27 cellular contexts compared by ENCODE assay signal in genomic region chr16:75787421-75787820, GRCh38.
DNase-seq lines count a peak whose midpoint lies in the region; ATAC-seq and TF ChIP-seq lines count a peak whose summit lies in the region.
"Had no signal": no experiment of that assay in that cellular context is flagged by ENCODE, and none has a peak within 500 bp of the region (broad histone marks: within the 10 kb centered on the region; RNA-seq: fewer than 3 reads in every experiment).

No MANE protein-coding gene starts in this region.

- H3K4me3 ChIP-seq in thyroid gland (replicated peaks in 1 of 3), result no peak overlapping the region
- H3K4me3 ChIP-seq: dorsolateral prefrontal cortex, smooth muscle cell, testis had no signal

- H3K9me3 ChIP-seq in thyroid gland, result no peaks in the 10 kb centered on the region
- H3K9me3 ChIP-seq: SK-N-SH, testis had no signal

- no peak for TF ChIP-seq POLR2A in thyroid gland (IDR thresholded peaks at IDR 0.05)

- ATAC-seq in GM21447 (IDR thresholded peaks at IDR 0.05; ENCODE audit: unreplicated experiment) (peak; percentile 71), HG03159 (IDR thresholded peaks at IDR 0.05; ENCODE audit: unreplicated experiment) (peak; percentile 65), HG03280 (IDR thresholded peaks at IDR 0.05; ENCODE audit: unreplicated experiment) (no peak)
- ATAC-seq: activated CD8-positive, alpha-beta memory T cell treated with anti-CD3 and anti-CD28 coated beads, Interleukin-2, amount 10 ng/mL, durations not matched to agents 7 days and 5 days had no signal

- no peaks in the 10 kb centered on the region for H3K36me3 ChIP-seq in thyroid gland

- peak; percentile 34 for DNase-seq in DMS 273 (lab: John Stamatoyannopoulos, UW; ENCODE audit: unreplicated experiment)
- DNase-seq in DMS 273 treated with DMSO at 0.1 percent for 48 hours (lab: John Stamatoyannopoulos, UW), result no peak
- no peak for DNase-seq in thyroid gland
- no peak for DNase-seq in retina
- DNase-seq in NCI-H748 (lab: John Stamatoyannopoulos, UW; ENCODE audit: unreplicated experiment), result no peak
- DNase-seq: activated CD8-positive, alpha-beta memory T cell treated with anti-CD3 and anti-CD28 coated beads, Interleukin-2, amount 10 ng/mL, durations not matched to agents 7 days and 5 days; activated naive CD4-positive, alpha-beta T cell treated with anti-CD3 and anti-CD28 coated beads, Interleukin-2, amount 50 U/mL, for 16 hours; anterior cingulate cortex; CD8-positive, alpha-beta memory T cell; DMS79 treated with DMSO at 0.1 percent for 48 hours; dorsolateral prefrontal cortex; glutamatergic neuron; IMR-90; mesenchymal stem cell; NCI-H2081 treated with DMSO at 0.1 percent for 48 hours; nucleus accumbens; SK-N-SH; stimulated activated CD4-positive, alpha-beta T cell treated with anti-CD3 and anti-CD28 coated beads, Interleukin-2, amount 100 ng/mL, for 48 hours; stimulated activated naive B cell treated with anti-CD40 and anti-IgM and Interleukin-4, amounts not matched to agents 10 μg/mL and 1 μg/mL and 100 μg/mL, for 72 hours; testis had no signal

- no peak overlapping the region for H3K27ac ChIP-seq in thyroid gland
- H3K27ac ChIP-seq: 22Rv1, dorsolateral prefrontal cortex, RWPE1, testis, VCaP had no signal

- TF ChIP-seq CTCF in thyroid gland (IDR thresholded peaks at IDR 0.05), result no peak

- no peaks in the 10 kb centered on the region for H3K4me1 ChIP-seq in thyroid gland
- H3K4me1 ChIP-seq: testis had no signal

- 21 to 33% methylated on average over 1 of the region's 1 CpG for WGBS in thyroid gland, 2 donors

- no peaks in the 10 kb centered on the region for H3K27me3 ChIP-seq in thyroid gland
- H3K27me3 ChIP-seq: testis had no signal

- intact Hi-C loops in thyroid gland (cut with DNase I), result no loop called here
